In genomic region chr1:45302505-45303331, GRCh38 we compare ENCODE assay signal across 9 cellular contexts. TPM values are rescaled to one million over a fixed set of nuclear protein-coding genes. Genes with fewer than 3 reads are reported as not detected.
DNase-seq lines count a peak whose midpoint lies in the region; ATAC-seq, FAIRE-seq and TF ChIP-seq lines count a peak whose summit lies in the region.
"Had no signal": no experiment of that assay in that cellular context is flagged by ENCODE, and none has a peak within 500 bp of the region (broad histone marks: within the 10 kb centered on the region; RNA-seq: fewer than 3 reads in every experiment).

No MANE protein-coding gene starts in this region.

- TF ChIP-seq CTCF in A549 (IDR thresholded peaks at IDR 0.05) (no peak), KMS-11 (conservative IDR thresholded peaks at IDR 0.05; ENCODE audit: low read depth, low read length) (no peak), chondrocyte (IDR thresholded peaks at IDR 0.05) (no peak)

- H2AFZ ChIP-seq in KMS-11 (ENCODE audit: low read depth), result peak overlapping the region; percentile 91

- no peaks in the 10 kb centered on the region for H3K9me3 Mint-ChIP-seq in chondrocyte (ENCODE audit: low read depth)

- H4K20me1 ChIP-seq in KMS-11 (ENCODE audit: insufficient read depth), result no peaks in the 10 kb centered on the region

- DNase-seq in A549 (ENCODE audit: low read depth in 1 of 2, low spot score in 1 of 2) (no peak), chondrocyte (ENCODE audit: low spot score) (no peak), NCI-H187 (lab: John Stamatoyannopoulos, UW) (no peak)

- no peaks in the 10 kb centered on the region for H3K79me2 ChIP-seq in KMS-11 (ENCODE audit: insufficient read depth, low read depth)

- H3K4me3 Mint-ChIP-seq in chondrocyte (ENCODE audit: unreplicated experiment), result peak overlapping the region; percentile 86

- TF ChIP-seq POLR2A in A549 (IDR thresholded peaks at IDR 0.05; ENCODE audit: low read length), result no peak

- ATAC-seq in A549 (no peak), GM21723 (IDR thresholded peaks at IDR 0.05; ENCODE audit: unreplicated experiment) (no peak), HG02885 (IDR thresholded peaks at IDR 0.05; ENCODE audit: poor library complexity, unreplicated experiment) (no peak), HG03439 (IDR thresholded peaks at IDR 0.05; ENCODE audit: unreplicated experiment) (no peak)

- TF ChIP-seq EP300 in A549 (IDR thresholded peaks at IDR 0.05), result no peak

- no peak for FAIRE-seq in A549 (lab: Jason Lieb, UNC)

- peak overlapping the region; percentile 91 for H3K27ac Mint-ChIP-seq in chondrocyte (ENCODE audit: unreplicated experiment)

- POLR2A ChIA-PET in A549 (lab: Yijun Ruan, JAX), result interaction anchor here (0.6 to 2.6 kb wide), 42 partner anchors 7 to 581 kb away, joined by 3 to 57 read pairs (median 4); partner anchors contain the start of genes AKR1A1, EIF2B3, HECTD3 and HPDL

- H3K4me1 ChIP-seq in A549 (peaks cover 7% of the 10 kb centered on the region), KMS-11 (ENCODE audit: low read depth, poor library complexity, severe bottlenecking) (peaks cover 24% of the 10 kb centered on the region), mucosa of stomach (ENCODE audit: control insufficient read depth, insufficient read depth, low read length) (peaks cover 10% of the 10 kb centered on the region)

- H3K4me1 Mint-ChIP-seq in chondrocyte (ENCODE audit: low read depth), result peaks cover 12% of the 10 kb centered on the region

- peak overlapping the region; percentile 81 for H3K4me2 ChIP-seq in A549
- H3K4me2 ChIP-seq in KMS-11, result peak overlapping the region; percentile 60

- H3K27me3 Mint-ChIP-seq in chondrocyte (ENCODE audit: low read depth), result no peaks in the 10 kb centered on the region

- H3K36me3 Mint-ChIP-seq in chondrocyte (ENCODE audit: low read depth), result no peaks in the 10 kb centered on the region

- peak overlapping the region; percentile 83 to 95 for H3K27ac ChIP-seq in A549
- H3K27ac ChIP-seq in KMS-11, result peak overlapping the region; percentile 52

- H3K4me3 ChIP-seq in A549 (peak overlapping the region; percentile 64), KMS-11 (IDR thresholded peaks at IDR 0.05; ENCODE audit: insufficient read depth, low read depth, low read length) (peak overlapping the region; percentile 60), mucosa of stomach (ENCODE audit: low read length) (peak overlapping the region; percentile 68)

- WGBS in A549 (ENCODE audit: missing lambda C conversion rate), result 67% methylated on average over 25 of the region's 25 CpGs

- H3K9me3 ChIP-seq in A549 (no peaks in the 10 kb centered on the region), mucosa of stomach (ENCODE audit: control insufficient read depth, low read length) (no peaks in the 10 kb centered on the region)

- peak overlapping the region; percentile 56; the same call in 1 of the 2 replicates for H3K9ac ChIP-seq in KMS-11
- H3K9ac ChIP-seq in mucosa of stomach (ENCODE audit: low read length), result peak overlapping the region; percentile 76

- H3K27me3 ChIP-seq in KMS-11 (ENCODE audit: insufficient read depth, low read depth), result no peaks in the 10 kb centered on the region
- H3K27me3 ChIP-seq in mucosa of stomach (ENCODE audit: control insufficient read depth, insufficient read depth, low read length), result no peaks in the 10 kb centered on the region

- no peak for TF ChIP-seq RAD21 in A549 (conservative IDR thresholded peaks at IDR 0.05 in 1 of 2, IDR thresholded peaks at IDR 0.05 in 1 of 2)

- CTCF ChIA-PET in A549 (lab: Yijun Ruan, JAX), result interaction anchor here (0.6 to 17.3 kb wide), 22 partner anchors 8 to 515 kb away, joined by 3 to 488 read pairs (median 3); partner anchors contain the start of genes EIF2B3, HECTD3, HPDL and TOE1

- no peaks in the 10 kb centered on the region for H3K36me3 ChIP-seq in KMS-11 (ENCODE audit: insufficient read depth)
- no peaks in the 10 kb centered on the region for H3K36me3 ChIP-seq in mucosa of stomach (ENCODE audit: control insufficient read depth, insufficient read depth, low read length)

TF ChIP-seq in A549, 52 proteins besides CTCF, POLR2A, EP300 and RAD21:
- no peak for TF ChIP-seq FOSB (CRISPR knock-in tag; IDR thresholded peaks at IDR 0.05)
- TF ChIP-seq PHF8 (IDR thresholded peaks at IDR 0.05; ENCODE audit: borderline replicate concordance, low read depth), result 0 out of 2 replicates have a peak, but pooled peaks have one; percentile 21
- 0 out of 2 replicates have a peak, but pooled peaks have one; percentile 64 for TF ChIP-seq CHD4 (IDR thresholded peaks at IDR 0.05; ENCODE audit: borderline replicate concordance)

RNA-seq across cellular contexts. Expression of gene HPDL, which starts 24.0 kb away (rescaled TPM):
- 0.80 and 0.91 TPM in 2 replicates for polyA plus RNA-seq in A549 (2011; rRNA removed)
- polyA plus RNA-seq in A549 (2012; cell fraction: cytosol; rRNA removed), result 5.3 and 7.2 TPM in 2 replicates
- 7.2 and 15.8 TPM in 2 replicates for polyA plus RNA-seq in A549 (2012; cell fraction: nucleus; rRNA removed)
- polyA plus RNA-seq in A549 (2017; fragmentation: RNase III; extraction: RNeasy Plus Mini Kit Qiagen cat#74134 plus additional on column Dnase treatment), result 2.8 to 3.8 TPM (median 2.8 TPM) in 3 replicates
- 0.97 and 1.1 TPM in 2 replicates for polyA minus RNA-seq in A549 (2011; rRNA and poly(A)+ RNA removed)
- total RNA-seq in chondrocyte, result 0.34 to 1.0 TPM (median 0.49 TPM) in 3 replicates
- total RNA-seq: left lobe of liver had no signal

RNA-seq across cellular contexts. Expression of gene TOE1, which starts 37.3 kb away (rescaled TPM):
- polyA plus RNA-seq in A549 (2011; rRNA removed) (13.3 and 14.9 TPM in 2 replicates), A549 (2017; fragmentation: RNase III; extraction: RNeasy Plus Mini Kit Qiagen cat#74134 plus additional on column Dnase treatment) (13.7 to 16.3 TPM (median 15.8 TPM) in 3 replicates)
- 25.1 and 29.5 TPM in 2 replicates for polyA plus RNA-seq in A549 (2012; cell fraction: cytosol; rRNA removed)
- 28.6 and 29.7 TPM in 2 replicates for polyA plus RNA-seq in A549 (2012; cell fraction: nucleus; rRNA removed)
- 18.2 and 22.9 TPM in 2 replicates for polyA minus RNA-seq in A549 (2011; rRNA and poly(A)+ RNA removed)
- total RNA-seq in chondrocyte, result 5.2 to 6.2 TPM (median 5.5 TPM) in 3 replicates

RNA-seq across cellular contexts. Expression of gene MUTYH, which starts 37.5 kb away (rescaled TPM):
- 9.0 and 9.4 TPM in 2 replicates for polyA plus RNA-seq in A549 (2011; rRNA removed)
- polyA plus RNA-seq in A549 (2012; cell fraction: cytosol; rRNA removed), result 17.0 and 18.4 TPM in 2 replicates
- polyA plus RNA-seq in A549 (2012; cell fraction: nucleus; rRNA removed), result 71.5 and 78.8 TPM in 2 replicates
- 12.4 to 15.2 TPM (median 12.6 TPM) in 3 replicates for polyA plus RNA-seq in A549 (2017; fragmentation: RNase III; extraction: RNeasy Plus Mini Kit Qiagen cat#74134 plus additional on column Dnase treatment)
- 7.8 and 9.1 TPM in 2 replicates for polyA minus RNA-seq in A549 (2011; rRNA and poly(A)+ RNA removed)
- total RNA-seq in chondrocyte, result 12.1 to 20.6 TPM (median 12.8 TPM) in 3 replicates
